Comparison of ENCODE assay signal across 8 cellular contexts in genomic region chr11:121292503-121293275, GRCh38. TPM values are rescaled to one million over a fixed set of nuclear protein-coding genes. Genes with fewer than 3 reads are reported as not detected.
A peak's percentile ranks its signal among the peaks of the same experiment; 100 is the strongest.
DNase-seq lines count a peak whose midpoint lies in the region; ATAC-seq, FAIRE-seq and TF ChIP-seq lines count a peak whose summit lies in the region.

Gene SC5D (plus strand): TSS chr11:121292771. CDS start chr11:121303376, 10,605 bp downstream.

- peak; percentile 81 for FAIRE-seq in endothelial cell of umbilical vein (lab: Jason Lieb, UNC)

- H3K36me3 ChIP-seq in OCI-LY3 (replicated peaks; ENCODE audit: low read depth, low read length) (peaks cover 29% of the 10 kb centered on the region), endothelial cell of umbilical vein (ENCODE audit: control insufficient read depth in 2 of 2, extremely low read depth in 1 of 2, insufficient read depth in 2 of 2, low read length in 2 of 2) (no peaks in the 10 kb centered on the region)

- no TSS peak for BruUV-seq in endothelial cell of umbilical vein (replicated peaks; lab: Mats Ljungman, UMichigan)

- TF ChIP-seq CTCF in OCI-LY3 (IDR thresholded peaks at IDR 0.05; ENCODE audit: low read depth, low read length) (no peak), endothelial cell of umbilical vein (IDR thresholded peaks at IDR 0.05; ENCODE audit: extremely low read depth in 1 of 2, insufficient read depth in 1 of 2, low read depth in 1 of 2, low read length in 2 of 2) (no peak)

- CTCF ChIA-PET in endothelial cell of umbilical vein (lab: Charles Lee) = interaction anchor here (0.6 to 2.7 kb wide), 7 partner anchors 13 to 936 kb away, joined by 3 to 14 read pairs (median 3); no protein-coding TSS in a partner anchor

- peak; percentile 96 for ATAC-seq in GM21515 (IDR thresholded peaks at IDR 0.05; ENCODE audit: unreplicated experiment)

- DNase-seq in D341Med (ENCODE audit: low spot score) = peak; percentile 99
- DNase-seq in HuH-7 (ENCODE audit: low spot score) = peak; percentile 86
- peak; percentile 89 for DNase-seq in activated T-cell treated with anti-CD3 and anti-CD28 coated beads for 1 hour (ENCODE audit: low read depth)
- DNase-seq in endothelial cell of umbilical vein (ENCODE audit: low read depth, low spot score) = peak; percentile 94
- peak; percentile 96 for DNase-seq in midbrain (lab: John Stamatoyannopoulos, UW)
- peak; percentile 88 for DNase-seq in stimulated activated CD8-positive, alpha-beta memory T cell treated with anti-CD3 and anti-CD28 coated beads, Interleukin-2, amount 100 ng/mL, for 1 hour (ENCODE audit: low read depth in 2 of 2)

- H3K4me2 ChIP-seq in OCI-LY3 (ENCODE audit: low read length) (peak within 1 kb of the TSS; percentile 90), endothelial cell of umbilical vein (ENCODE audit: insufficient read depth, low read length) (peak within 1 kb of the TSS; percentile 89)

- peak within 1 kb of the TSS; percentile 87 for H2AFZ ChIP-seq in OCI-LY3 (ENCODE audit: low read depth, low read length)
- H2AFZ ChIP-seq in endothelial cell of umbilical vein (ENCODE audit: low read depth, low read length) = peak within 1 kb of the TSS; percentile 86

- H3K27ac ChIP-seq in OCI-LY3 (ENCODE audit: low read length) = peak within 1 kb of the TSS; percentile 96
- peak within 1 kb of the TSS; percentile 58 for H3K27ac ChIP-seq in endothelial cell of umbilical vein (ENCODE audit: insufficient read depth, low read depth, low read length)

- H3K9ac ChIP-seq in OCI-LY3 (ENCODE audit: low read length) (peak within 1 kb of the TSS; percentile 96), endothelial cell of umbilical vein (replicated peaks; ENCODE audit: extremely low read depth, insufficient read depth, low read length) (peak within 1 kb of the TSS; percentile 75)

- no peaks in the 10 kb centered on the region for H3K9me1 ChIP-seq in endothelial cell of umbilical vein (replicated peaks; ENCODE audit: control insufficient read depth, extremely low read depth, insufficient read depth, low read length)

- H3K4me1 ChIP-seq in OCI-LY3 (ENCODE audit: low read length) (peaks cover 20% of the 10 kb centered on the region), endothelial cell of umbilical vein (ENCODE audit: control insufficient read depth, extremely low read depth, insufficient read depth, low read length) (peaks cover 15% of the 10 kb centered on the region)

- H3K9me3 ChIP-seq in OCI-LY3 (ENCODE audit: insufficient read depth, low read length) = peaks cover 3% of the 10 kb centered on the region; the same call in 1 of the 2 replicates
- no peaks in the 10 kb centered on the region for H3K9me3 ChIP-seq in endothelial cell of umbilical vein (replicated peaks; ENCODE audit: control insufficient read depth, insufficient read depth, low read length)

- peaks cover 43% of the 10 kb centered on the region for H4K20me1 ChIP-seq in OCI-LY3 (ENCODE audit: insufficient read depth, low read length)
- H4K20me1 ChIP-seq in endothelial cell of umbilical vein (replicated peaks; ENCODE audit: control insufficient read depth, extremely low read depth, insufficient read depth, low read length) = no peaks in the 10 kb centered on the region

- H3K4me3 ChIP-seq in OCI-LY3 (ENCODE audit: low read length) (peak within 1 kb of the TSS; percentile 94), endothelial cell of umbilical vein (replicated peaks in 1 of 3; ENCODE audit: insufficient read depth in 1 of 3, low read depth in 1 of 3, low read length in 3 of 3) (peak within 1 kb of the TSS; percentile 50 to 92 (median 86))

- H3K79me2 ChIP-seq in OCI-LY3 (ENCODE audit: low read length) (peaks cover 51% of the 10 kb centered on the region), endothelial cell of umbilical vein (ENCODE audit: control insufficient read depth, insufficient read depth, low read length) (peaks cover 48% of the 10 kb centered on the region)

- dilution Hi-C loops in endothelial cell of umbilical vein (cut with MboI; ENCODE audit: extremely low pct_ligation_motif_present, low sequenced_read_pairs) = no loop called here

- intact Hi-C loops in endothelial cell of umbilical vein (cut with micrococcal nuclease) = loop anchor here (1.0 to 10.0 kb wide), 6 partner anchors 43 to 958 kb away; partner anchors contain the start of gene ARHGEF12

- POLR2A ChIA-PET in endothelial cell of umbilical vein (lab: Charles Lee) = interaction anchor here (0.8 to 1.3 kb wide), 3 partner anchors 9 to 22 kb away, joined by 3 read pairs; no protein-coding TSS in a partner anchor

- no peaks in the 10 kb centered on the region for H3K27me3 ChIP-seq in OCI-LY3 (ENCODE audit: low read depth, low read length)
- H3K27me3 ChIP-seq in endothelial cell of umbilical vein (ENCODE audit: control insufficient read depth in 2 of 2, insufficient read depth in 2 of 2, low read length in 2 of 2) = peaks cover 3% of the 10 kb centered on the region in 2 experiments

- TF ChIP-seq POLR2A in endothelial cell of umbilical vein (IDR thresholded peaks at IDR 0.05; ENCODE audit: low read depth, low read length) = peak; percentile 81

TF ChIP-seq in endothelial cell of umbilical vein, 7 proteins besides CTCF, POLR2A, EP300 and RAD21:
- TF ChIP-seq MAX (IDR thresholded peaks at IDR 0.05; ENCODE audit: insufficient read depth, insufficient read length) = peak; percentile 96
- peak; percentile 27 for TF ChIP-seq FOS (IDR thresholded peaks at IDR 0.05; ENCODE audit: borderline replicate concordance, insufficient read depth, low read length)
- peak; percentile 16 for TF ChIP-seq GATA2 (IDR thresholded peaks at IDR 0.05; ENCODE audit: insufficient read depth, insufficient read length, low read depth, low read length)
- no peak for TF ChIP-seq MYC (IDR thresholded peaks at IDR 0.05; ENCODE audit: low read depth, low read length)
- TF ChIP-seq EZH2 (IDR thresholded peaks at IDR 0.05; ENCODE audit: borderline replicate concordance, low read depth, low read length, severe bottlenecking) = no peak
- peak; percentile 86 for TF ChIP-seq POLR2AphosphoS5 (IDR thresholded peaks at IDR 0.05; ENCODE audit: insufficient read depth, low read depth, low read length)

RNA-seq across cellular contexts. Expression of gene SC5D, which starts in this region (rescaled TPM):
- total RNA-seq in endothelial cell of umbilical vein = 40.0 and 40.2 TPM in 2 replicates
- 30.5 and 37.1 TPM in 2 replicates for polyA plus RNA-seq in endothelial cell of umbilical vein
- 21.4 and 25.7 TPM in 2 replicates for polyA plus RNA-seq in endothelial cell of umbilical vein (2011; cell fraction: cytosol; rRNA removed)
- polyA plus RNA-seq in endothelial cell of umbilical vein (2011; cell fraction: nucleus; rRNA removed) = 22.1 and 22.3 TPM in 2 replicates
- 42.1 and 77.4 TPM in 2 replicates for polyA plus RNA-seq in endothelial cell of umbilical vein (2012)
- polyA minus RNA-seq in endothelial cell of umbilical vein = 183 and 210 TPM in 2 replicates
- polyA minus RNA-seq in endothelial cell of umbilical vein (2011; cell fraction: cytosol; rRNA and poly(A)+ RNA removed) = 20.9 TPM
- 18.6 and 57.3 TPM in 2 replicates for polyA minus RNA-seq in endothelial cell of umbilical vein (2011; cell fraction: nucleus; rRNA and poly(A)+ RNA removed)

Comparison
In these comparisons a context has a peak if more than half of its experiments do, and no peak if none do; other contexts are left out.
1. Peak in every context shown above with its lines: DNase-seq, ATAC-seq, H3K4me3 ChIP-seq and H3K27ac ChIP-seq.